Comparison of ENCODE assay signal across 11 cellular contexts in the genomic region with DNA sequence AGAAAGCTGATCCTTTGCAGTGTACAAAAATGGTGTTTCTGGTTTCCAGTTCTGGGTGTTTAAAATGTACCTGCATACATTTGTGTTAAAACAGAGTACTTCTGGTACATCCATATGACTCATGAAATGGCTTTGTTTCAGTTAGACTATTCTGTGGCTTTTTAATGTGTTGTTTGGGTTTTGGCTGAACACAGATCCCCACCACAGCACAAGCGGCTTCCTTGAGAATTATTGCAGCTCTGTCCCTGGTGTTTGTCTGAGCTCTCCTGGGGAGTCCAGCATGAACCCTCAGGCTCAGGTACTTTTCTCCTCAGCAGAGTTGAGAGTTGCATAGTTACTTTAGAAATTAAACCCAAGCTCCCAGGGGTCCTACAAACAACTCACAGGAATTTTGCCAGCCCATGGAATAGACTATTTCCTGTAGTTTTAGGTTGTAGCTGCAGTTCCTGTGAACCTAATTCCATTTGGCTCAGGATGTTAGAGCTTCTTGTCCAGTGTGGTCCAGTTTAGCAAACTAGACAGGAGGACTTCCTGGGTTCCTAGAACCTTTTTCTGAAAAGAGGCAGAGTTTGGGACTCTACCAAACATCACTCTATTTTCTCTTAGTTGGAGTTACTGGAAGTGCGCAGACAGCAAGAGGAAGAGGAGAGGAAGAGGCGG.
DNase-seq lines count a peak whose midpoint lies in the region; ATAC-seq and TF ChIP-seq lines count a peak whose summit lies in the region.
"Had no signal": no experiment of that assay in that cellular context is flagged by ENCODE, and none has a peak within 500 bp of the region (broad histone marks: within the 10 kb centered on the region; RNA-seq: fewer than 3 reads in every experiment).

No MANE protein-coding gene starts in this region.

- peak overlapping the region in 58 of 59 donors; percentile 18 to 90 (median 78) for H3K27ac ChIP-seq in dorsolateral prefrontal cortex
- H3K27ac ChIP-seq: colonic mucosa had no signal

- TF ChIP-seq CTCF in dorsolateral prefrontal cortex (IDR thresholded peaks at IDR 0.05 in 54 of 56, conservative IDR thresholded peaks at IDR 0.05 in 2 of 56; ENCODE audit: low read depth in 1 of 56, partially characterized antibody in 56 of 56): no peak
- no peak for TF ChIP-seq CTCF in progenitor cell of endocrine pancreas (IDR thresholded peaks at IDR 0.05; ENCODE audit: unreplicated experiment)

- ATAC-seq in sciatic nerve: no peak
- ATAC-seq: natural killer cell had no signal

- H3K4me3 Mint-ChIP-seq in progenitor cell of endocrine pancreas (ENCODE audit: low read depth): no peak overlapping the region
- H3K4me3 Mint-ChIP-seq: natural killer cell had no signal

- intact Hi-C loops in dorsolateral prefrontal cortex (cut with DNase I): loop anchor here in 1 of 2 donors (5.0 kb wide), 2 partner anchors 49 to 551 kb away; no protein-coding TSS in a partner anchor
- intact Hi-C loops in sciatic nerve (cut with DNase I): no loop called here

- H3K27me3 Mint-ChIP-seq in progenitor cell of endocrine pancreas: no peaks in the 10 kb centered on the region

- DNase-seq in Daoy (ENCODE audit: low read depth) (peak; percentile 86), M059J (ENCODE audit: low read depth) (peak; percentile 78), dorsolateral prefrontal cortex (no peak), progenitor cell of endocrine pancreas (ENCODE audit: low spot score, unreplicated experiment) (no peak), DMS53 treated with DMSO at 0.1 percent for 48 hours (lab: John Stamatoyannopoulos, UW; ENCODE audit: unreplicated experiment) (no peak), sciatic nerve (ENCODE audit: low spot score) (no peak), cortex of kidney (lab: John Stamatoyannopoulos, UW) (no peak)
- DNase-seq: colonic mucosa, natural killer cell, SW 1271, thyroid gland had no signal

- H3K27me3 ChIP-seq in dorsolateral prefrontal cortex: no peaks in the 10 kb centered on the region
- H3K27me3 ChIP-seq: colonic mucosa, thyroid gland had no signal

- peaks cover 34% of the 10 kb centered on the region for H3K36me3 Mint-ChIP-seq in progenitor cell of endocrine pancreas (ENCODE audit: insufficient read depth)

- no peaks in the 10 kb centered on the region for H3K4me1 Mint-ChIP-seq in progenitor cell of endocrine pancreas (ENCODE audit: low read depth)
- H3K4me1 Mint-ChIP-seq: natural killer cell had no signal

- no peak overlapping the region for H3K4me3 ChIP-seq in dorsolateral prefrontal cortex
- H3K4me3 ChIP-seq: colonic mucosa, thyroid gland had no signal

- H3K9me3 Mint-ChIP-seq in progenitor cell of endocrine pancreas (ENCODE audit: low read depth): no peaks in the 10 kb centered on the region
- H3K9me3 Mint-ChIP-seq: natural killer cell had no signal

- peak overlapping the region; percentile 62 for H3K27ac Mint-ChIP-seq in progenitor cell of endocrine pancreas

Comparison
In these comparisons a context has a peak if more than half of its experiments do, and no peak if none do; other contexts are left out.
1. DNase-seq: peak in Daoy (single experiment) and M059J (single experiment); none in dorsolateral prefrontal cortex (0 of 10), progenitor cell of endocrine pancreas (single experiment), DMS53 treated with DMSO at 0.1 percent for 48 hours (single experiment), sciatic nerve (single experiment) and cortex of kidney (single experiment).